Comparison of ENCODE assay signal across 10 cellular contexts in genomic region chr19:16504271-16504670, GRCh38. TPM values are rescaled to one million over a fixed set of nuclear protein-coding genes. Genes with fewer than 3 reads are reported as not detected.
"Had no signal": no experiment of that assay in that cellular context is flagged by ENCODE, and none has a peak within 500 bp of the region (broad histone marks: within the 10 kb centered on the region; RNA-seq: fewer than 3 reads in every experiment).

No MANE protein-coding gene starts in this region.

- DNase-seq: GM23248, GOT3, H7, HCEC 1CT, HFFc6, KBM-7 had no signal

- H3K27ac ChIP-seq: GM23248, HL-60 had no signal

- H3K27me3 Mint-ChIP-seq: IgD-negative memory B cell had no signal

- ATAC-seq: HepG2 had no signal

- H3K9me3 Mint-ChIP-seq: HFFc6, IgD-negative memory B cell had no signal

- H3K4me3 Mint-ChIP-seq: HFFc6, IgD-negative memory B cell had no signal

- H3K27ac Mint-ChIP-seq: HFFc6, IgD-negative memory B cell had no signal

RNA-seq across cellular contexts. Expression of gene CALR3, which starts 8.3 kb away (rescaled TPM):
- total RNA-seq: GM23248, HepG2, HFFc6, HT1080 had no signal
